9 cellular contexts compared by ENCODE assay signal in the genomic region with DNA sequence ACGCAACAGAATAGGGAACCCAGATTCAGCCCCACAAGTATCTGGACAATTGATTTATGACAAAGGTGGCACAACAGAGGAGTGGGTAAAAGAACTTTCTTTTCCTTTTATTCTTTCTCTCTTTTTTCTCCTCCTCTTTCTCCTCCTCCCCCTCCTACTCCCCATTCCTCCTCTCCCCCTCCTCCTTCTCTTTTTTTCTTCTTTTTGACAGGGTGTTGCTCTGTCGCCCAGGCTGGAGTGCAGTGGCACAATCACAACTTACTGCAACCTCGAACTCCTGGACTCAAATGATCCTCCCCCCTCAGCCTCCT. TPM values are rescaled to one million over a fixed set of nuclear protein-coding genes. Genes with fewer than 3 reads are reported as not detected.
A peak's percentile ranks its signal among the peaks of the same experiment; 100 is the strongest.
DNase-seq lines count a peak whose midpoint lies in the region; FAIRE-seq and TF ChIP-seq lines count a peak whose summit lies in the region.
"Had no signal": no experiment of that assay in that cellular context is flagged by ENCODE, and none has a peak within 500 bp of the region (broad histone marks: within the 10 kb centered on the region; RNA-seq: fewer than 3 reads in every experiment).

No MANE protein-coding gene starts in this region.

- DNase-seq in GM13976 (ENCODE audit: low spot score), result peak; percentile 15
- DNase-seq in esophagus squamous epithelium (lab: John Stamatoyannopoulos, UW), result no peak
- no peak for DNase-seq in spleen
- DNase-seq in PC-9, result no peak
- DNase-seq in NCI-H2107 (lab: John Stamatoyannopoulos, UW), result no peak
- no peak for DNase-seq in GM12892 (ENCODE audit: insufficient read length)
- DNase-seq: SHP77 treated with DMSO at 0.1 percent for 48 hours had no signal

- H3K79me2 ChIP-seq in SU-DHL-6 (ENCODE audit: insufficient read depth, low read length), result no peaks in the 10 kb centered on the region
- no peaks in the 10 kb centered on the region for H3K79me2 ChIP-seq in PC-9 (ENCODE audit: low read depth)

- TF ChIP-seq CTCF in GM13976 (IDR thresholded peaks at IDR 0.05; ENCODE audit: borderline replicate concordance, control extremely low read depth, extremely low read depth, insufficient read depth, missing control alignments) (no peak), SU-DHL-6 (IDR thresholded peaks at IDR 0.05; ENCODE audit: insufficient read depth, low read length, poor library complexity, severe bottlenecking) (no peak), esophagus squamous epithelium (IDR thresholded peaks at IDR 0.05) (no peak), spleen (IDR thresholded peaks at IDR 0.05 in 8 of 11, conservative IDR thresholded peaks at IDR 0.05 in 3 of 11) (no peak), PC-9 (conservative IDR thresholded peaks at IDR 0.05) (no peak)

- H3K4me3 ChIP-seq in SU-DHL-6 (ENCODE audit: insufficient read depth, low read length, poor library complexity, severe bottlenecking) (no peak overlapping the region), esophagus squamous epithelium (no peak overlapping the region), spleen (peak overlapping the region in 2 of 8 donors; percentile 66 to 78), PC-9 (no peak overlapping the region)

- POLR2A ChIA-PET in PC-9 (lab: Charles Lee; ENCODE audit: unreplicated experiment), result interaction anchor here (0.7 kb wide), 1 partner anchor 8 kb away, joined by 25 read pairs; no protein-coding TSS in a partner anchor

- intact Hi-C loops in esophagus squamous epithelium (cut with DNase I) (no loop called here), spleen (cut with DNase I; ENCODE audit: low total_unique reads) (no loop called here), PC-9 (cut with micrococcal nuclease; ENCODE audit: unreplicated experiment) (loop anchor here (5.0 to 10.0 kb wide), 3 partner anchors 33 to 299 kb away; a partner anchor contains a TSS)

- no peak overlapping the region for H3K9ac ChIP-seq in SU-DHL-6 (ENCODE audit: low read length)

- H3F3A ChIP-seq in SU-DHL-6 (ENCODE audit: insufficient read depth) (peaks cover 11% of the 10 kb centered on the region), PC-9 (ENCODE audit: insufficient read depth, low read depth) (peaks cover 21% of the 10 kb centered on the region)

- H3K9me2 ChIP-seq in SU-DHL-6 (replicated peaks; ENCODE audit: insufficient read depth, low read length) (no peaks in the 10 kb centered on the region), PC-9 (ENCODE audit: insufficient read depth) (no peaks in the 10 kb centered on the region)

- no peak for TF ChIP-seq POLR2A in esophagus squamous epithelium (IDR thresholded peaks at IDR 0.05)
- TF ChIP-seq POLR2A in spleen (IDR thresholded peaks at IDR 0.05), result no peak
- no peak for TF ChIP-seq POLR2A in GM12892 (IDR thresholded peaks at IDR 0.05; ENCODE audit: low read depth, low read length)

- in situ Hi-C loops in GM13976 (cut with MboI; ENCODE audit: low sequenced_read_pairs, unreplicated experiment), result no loop called here

- 31 to 39% methylated on average over 3 of the region's 3 CpGs for WGBS in esophagus squamous epithelium, 2 donors
- WGBS in spleen, 5 donors, result 50 to 64% (median 56%) methylated on average over 3 of the region's 3 CpGs

- BruUV-seq in PC-9 (replicated peaks; lab: Mats Ljungman, UMichigan), result no TSS peak

- H3K4me2 ChIP-seq in SU-DHL-6 (ENCODE audit: low read depth, low read length, poor library complexity, severe bottlenecking), result peak overlapping the region; percentile 69
- no peak overlapping the region for H3K4me2 ChIP-seq in PC-9

- no peak overlapping the region for H3K27ac ChIP-seq in SU-DHL-6 (ENCODE audit: low read depth, low read length)
- H3K27ac ChIP-seq in esophagus squamous epithelium, result peak overlapping the region in 3 of 4 donors; percentile 78 to 96 (median 95)
- peak overlapping the region in 6 of 8 donors; percentile 93 to 99 (median 96) for H3K27ac ChIP-seq in spleen
- H3K27ac ChIP-seq in PC-9, result no peak overlapping the region

- no peaks in the 10 kb centered on the region for H3K27me3 ChIP-seq in SU-DHL-6 (ENCODE audit: low read length)
- H3K27me3 ChIP-seq in esophagus squamous epithelium, result no peaks in the 10 kb centered on the region
- no peaks in the 10 kb centered on the region for H3K27me3 ChIP-seq in spleen (replicated peaks in 1 of 7)
- H3K27me3 ChIP-seq in PC-9 (ENCODE audit: insufficient read depth, low read depth), result no peaks in the 10 kb centered on the region
- H3K27me3 ChIP-seq: colonic mucosa had no signal

- CTCF ChIA-PET in PC-9 (lab: Charles Lee), result interaction anchor here (0.6 to 1.0 kb wide), 2 partner anchors 37 to 811 kb away, joined by 7 to 9 read pairs; a partner anchor contains a TSS

- no peaks in the 10 kb centered on the region for H4K20me1 ChIP-seq in SU-DHL-6 (ENCODE audit: low read depth, low read length)
- no peaks in the 10 kb centered on the region for H4K20me1 ChIP-seq in PC-9 (ENCODE audit: insufficient read depth)

- H3K4me1 ChIP-seq in esophagus squamous epithelium (peaks cover 0 to 31% (median 0%) of the 10 kb centered on the region in 3 donors), spleen (peaks cover 5 to 48% (median 22%) of the 10 kb centered on the region in 6 donors), PC-9 (replicated peaks; ENCODE audit: insufficient read depth) (peaks cover 24% of the 10 kb centered on the region)
- H3K4me1 ChIP-seq: colonic mucosa had no signal

- H3K36me3 ChIP-seq in SU-DHL-6 (ENCODE audit: low read length) (no peaks in the 10 kb centered on the region), esophagus squamous epithelium (no peaks in the 10 kb centered on the region), spleen (no peaks in the 10 kb centered on the region), PC-9 (ENCODE audit: low read depth) (no peaks in the 10 kb centered on the region)
- H3K36me3 ChIP-seq: colonic mucosa had no signal

- no peak overlapping the region for H2AFZ ChIP-seq in SU-DHL-6 (ENCODE audit: low read depth, low read length, severe bottlenecking)
- H2AFZ ChIP-seq in PC-9, result no peak overlapping the region

- H3K9me3 ChIP-seq in SU-DHL-6 (ENCODE audit: insufficient read depth, low read length), result no peaks in the 10 kb centered on the region
- H3K9me3 ChIP-seq in esophagus squamous epithelium, result no peaks in the 10 kb centered on the region
- no peaks in the 10 kb centered on the region for H3K9me3 ChIP-seq in spleen
- no peaks in the 10 kb centered on the region for H3K9me3 ChIP-seq in PC-9 (ENCODE audit: insufficient read depth, low read depth)
- H3K9me3 ChIP-seq: colonic mucosa had no signal

- no peak for FAIRE-seq in GM12892 (lab: Jason Lieb, UNC)

RNA-seq across cellular contexts. Expression of a gene that starts 16.1 kb away (rescaled TPM):
- total RNA-seq in esophagus squamous epithelium (1 to 10 TPM in 2 of 4 donors, not detected in 2; 1.4 to 1.7 TPM), spleen (10 to 100 TPM; 17.2 to 32.9 (median 21.9) TPM), PC-9 (2021) (7.4 and 9.4 TPM in 2 replicates)
- polyA plus RNA-seq in spleen, result 10 to 100 TPM; 22.7 to 42.9 (median 34.1) TPM
- polyA plus RNA-seq in GM12892 (2012; ENCODE audit: missing spikeins), result 33.7 TPM

RNA-seq across cellular contexts. Expression of a gene that starts 16.3 kb away (rescaled TPM):
- 1 to 10 TPM; 1.5 to 8.8 (median 4.2) TPM for total RNA-seq in esophagus squamous epithelium
- 100 to 1,000 TPM in 2 of 7 donors, 10 to 100 TPM in 5; 74.0 to 121 (median 87.2) TPM for total RNA-seq in spleen
- polyA plus RNA-seq in spleen, result 10 to 100 TPM; 51.3 to 94.7 (median 56.6) TPM
- total RNA-seq in PC-9 (2021), result not detected in 2 replicates
- polyA plus RNA-seq in GM12892 (2012; ENCODE audit: missing spikeins), result 22.7 TPM

RNA-seq across cellular contexts. Expression of a gene that starts 36.3 kb away (rescaled TPM):
- total RNA-seq in esophagus squamous epithelium (1 to 10 TPM in 1 of 4 donors, under 1 TPM in 1, not detected in 2; 0.38 to 2.4 TPM), spleen (10 to 100 TPM in 2 of 7 donors, 1 to 10 TPM in 5; 1.5 to 12.2 (median 6.9) TPM), PC-9 (2021) (not detected in 2 replicates)
- 1 to 10 TPM in 1 of 3 donors, under 1 TPM in 2; 0.80 to 2.1 (median 0.96) TPM for polyA plus RNA-seq in spleen
- polyA plus RNA-seq in GM12892 (2012; ENCODE audit: missing spikeins), result 0.81 TPM
- total RNA-seq: colonic mucosa had no signal

Comparison
In these comparisons a context has a peak if more than half of its experiments do, and no peak if none do; other contexts are left out.
1. H3K27ac ChIP-seq: peak in esophagus squamous epithelium (3 of 4) and spleen (6 of 8); none in SU-DHL-6 (single experiment) and PC-9 (single experiment).
2. RNA of a gene that starts 16.3 kb away (total RNA-seq): 74.0 to 121 TPM in spleen; 1.5 to 8.8 TPM in esophagus squamous epithelium and not detected in PC-9; every median in the first group is over 4 times any median in the second.